ENCODE assay signal across 13 cellular contexts in the genomic region with DNA sequence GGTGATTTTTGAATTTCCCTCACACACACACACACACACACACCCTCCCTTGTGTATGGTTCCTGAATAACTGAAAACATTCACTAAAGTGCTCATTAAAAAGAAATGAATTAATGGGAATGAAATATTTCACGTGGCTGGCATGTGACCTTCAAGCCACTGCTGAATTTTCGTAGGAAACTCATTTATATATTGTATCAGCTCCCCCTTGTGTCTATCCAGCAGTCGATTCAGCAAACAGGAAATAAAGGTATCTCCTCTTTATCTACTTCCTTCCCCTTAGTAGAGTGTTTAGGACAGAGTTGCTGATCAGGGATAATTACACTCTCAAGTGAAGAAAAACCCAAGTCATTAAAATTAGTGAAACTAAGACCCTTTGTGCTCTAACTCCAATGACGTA.
DNase-seq lines count a peak whose midpoint lies in the region; ATAC-seq and TF ChIP-seq lines count a peak whose summit lies in the region.
"Had no signal": no experiment of that assay in that cellular context is flagged by ENCODE, and none has a peak within 500 bp of the region (broad histone marks: within the 10 kb centered on the region; RNA-seq: fewer than 3 reads in every experiment).

No MANE protein-coding gene starts in this region.

- no peak overlapping the region for H3K4me2 ChIP-seq in DND-41 (ENCODE audit: insufficient read depth, low read length)
- H3K4me2 ChIP-seq in Karpas-422 (ENCODE audit: low read depth, low read length, poor library complexity, severe bottlenecking) = no peak overlapping the region

- H3K36me3 ChIP-seq in DND-41 (ENCODE audit: insufficient read depth, low read length) (no peaks in the 10 kb centered on the region), Karpas-422 (ENCODE audit: insufficient read depth, low read length) (no peaks in the 10 kb centered on the region)
- H3K36me3 ChIP-seq: lower lobe of right lung, spleen had no signal

- H3K4me3 ChIP-seq in DND-41 (ENCODE audit: low read depth in 1 of 2, low read length in 2 of 2) (no peak overlapping the region), Karpas-422 (ENCODE audit: low read length) (no peak overlapping the region)
- H3K4me3 ChIP-seq: lower lobe of right lung, spleen had no signal

- H3K9me3 ChIP-seq in DND-41 (ENCODE audit: insufficient read depth, low read length, severe bottlenecking) = no peaks in the 10 kb centered on the region
- H3K9me3 ChIP-seq in Karpas-422 (ENCODE audit: low read length) = no peaks in the 10 kb centered on the region
- H3K9me3 ChIP-seq: lower lobe of right lung had no signal

- H3K9me2 ChIP-seq in Karpas-422 (replicated peaks; ENCODE audit: insufficient read depth, low read length) = no peaks in the 10 kb centered on the region; the same call in 1 of the 2 replicates

- H3K4me1 ChIP-seq in DND-41 (ENCODE audit: insufficient read depth, low read length) (no peaks in the 10 kb centered on the region), Karpas-422 (ENCODE audit: low read length) (no peaks in the 10 kb centered on the region)
- H3K4me1 ChIP-seq: lower lobe of right lung, spleen had no signal

- H3K79me2 ChIP-seq in DND-41 (ENCODE audit: insufficient read depth, low read length) (no peaks in the 10 kb centered on the region), Karpas-422 (ENCODE audit: low read length) (no peaks in the 10 kb centered on the region)

- no peaks in the 10 kb centered on the region for H3K27me3 ChIP-seq in DND-41 (ENCODE audit: insufficient read depth, low read length, poor library complexity)
- H3K27me3 ChIP-seq in Karpas-422 (ENCODE audit: low read length) = no peaks in the 10 kb centered on the region
- H3K27me3 ChIP-seq: spleen had no signal

- H3K27ac ChIP-seq in DND-41 (ENCODE audit: low read length) (no peak overlapping the region), Karpas-422 (ENCODE audit: low read length) (no peak overlapping the region)
- H3K27ac ChIP-seq: lower lobe of right lung, spleen had no signal

- no peaks in the 10 kb centered on the region for H4K20me1 ChIP-seq in DND-41 (ENCODE audit: insufficient read depth, low read length)
- H4K20me1 ChIP-seq in Karpas-422 (ENCODE audit: insufficient read depth, low read depth, low read length) = no peaks in the 10 kb centered on the region

- TF ChIP-seq CTCF in DND-41 (IDR thresholded peaks at IDR 0.05; ENCODE audit: borderline replicate concordance, extremely low read depth, low read length, poor library complexity, severe bottlenecking) = peak; percentile 17

- no peak for DNase-seq in DND-41
- peak; percentile 49 for DNase-seq in Karpas-422
- peak; percentile 10 for DNase-seq in iPS-NIHi7 (ENCODE audit: extremely low spot score)
- no peak for DNase-seq in NCI-H128 (lab: John Stamatoyannopoulos, UW; ENCODE audit: unreplicated experiment)
- DNase-seq in activated T-cell treated with anti-CD3 and anti-CD28 coated beads for 4 hours = no peak
- no peak for DNase-seq in G401 (ENCODE audit: low spot score)
- DNase-seq: activated CD4-positive, alpha-beta memory T cell treated with anti-CD3 and anti-CD28 coated beads, Interleukin-2, amount 10 ng/mL, durations not matched to agents 7 days and 5 days; CD4-positive, alpha-beta T cell; effector memory CD8-positive, alpha-beta T cell; lower lobe of right lung; spleen had no signal

- H2AFZ ChIP-seq in DND-41 (ENCODE audit: low read depth, low read length) (no peak overlapping the region), Karpas-422 (ENCODE audit: low read length) (no peak overlapping the region)

- no peak overlapping the region for H3K9ac ChIP-seq in DND-41 (ENCODE audit: low read depth, low read length)
- H3K9ac ChIP-seq in Karpas-422 (ENCODE audit: low read length) = no peak overlapping the region

- in situ Hi-C loops in G401 (cut with HindIII; ENCODE audit: low sequenced_read_pairs) = no loop called here

- ATAC-seq in DND-41 (ENCODE audit: insufficient read depth, low read depth) (no peak), SK-N-SH treated with all-trans-retinoic acid at 6 μM for 48 hours (peak; percentile 40; the same call in 1 of the 3 replicates), HG03457 (IDR thresholded peaks at IDR 0.05; ENCODE audit: unreplicated experiment) (no peak)
- ATAC-seq: effector memory CD8-positive, alpha-beta T cell; lower lobe of right lung had no signal

TF ChIP-seq in SK-N-SH treated with all-trans-retinoic acid at 6 μM for 48 hours, 23 proteins besides CTCF, POLR2A, EP300 and RAD21:
- TF ChIP-seq BACH2 (CRISPR knock-in tag; IDR thresholded peaks at IDR 0.05; ENCODE audit: borderline replicate concordance) (no peak), ARNTL (CRISPR knock-in tag; IDR thresholded peaks at IDR 0.05; ENCODE audit: borderline replicate concordance, low read depth) (no peak), ZNF8 (CRISPR knock-in tag; IDR thresholded peaks at IDR 0.05) (no peak), OSR1 (CRISPR knock-in tag; IDR thresholded peaks at IDR 0.05) (no peak), ZNF565 (CRISPR knock-in tag; conservative IDR thresholded peaks at IDR 0.05; ENCODE audit: low read depth) (no peak), ZNF70 (CRISPR knock-in tag; IDR thresholded peaks at IDR 0.05) (no peak), RARB (CRISPR knock-in tag; IDR thresholded peaks at IDR 0.05) (no peak)
- TF ChIP-seq, protein P1, sequence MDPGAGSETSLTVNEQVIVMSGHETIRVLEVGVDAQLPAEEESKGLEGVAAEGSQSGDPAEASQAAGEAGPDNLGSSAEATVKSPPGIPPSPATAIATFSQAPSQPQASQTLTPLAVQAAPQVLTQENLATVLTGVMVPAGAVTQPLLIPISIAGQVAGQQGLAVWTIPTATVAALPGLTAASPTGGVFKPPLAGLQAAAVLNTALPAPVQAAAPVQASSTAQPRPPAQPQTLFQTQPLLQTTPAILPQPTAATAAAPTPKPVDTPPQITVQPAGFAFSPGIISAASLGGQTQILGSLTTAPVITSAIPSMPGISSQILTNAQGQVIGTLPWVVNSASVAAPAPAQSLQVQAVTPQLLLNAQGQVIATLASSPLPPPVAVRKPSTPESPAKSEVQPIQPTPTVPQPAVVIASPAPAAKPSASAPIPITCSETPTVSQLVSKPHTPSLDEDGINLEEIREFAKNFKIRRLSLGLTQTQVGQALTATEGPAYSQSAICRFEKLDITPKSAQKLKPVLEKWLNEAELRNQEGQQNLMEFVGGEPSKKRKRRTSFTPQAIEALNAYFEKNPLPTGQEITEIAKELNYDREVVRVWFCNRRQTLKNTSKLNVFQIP (CRISPR knock-in tag; IDR thresholded peaks at IDR 0.05; ENCODE audit: borderline replicate concordance, low read depth) = no peak
- TF ChIP-seq, protein P2, sequence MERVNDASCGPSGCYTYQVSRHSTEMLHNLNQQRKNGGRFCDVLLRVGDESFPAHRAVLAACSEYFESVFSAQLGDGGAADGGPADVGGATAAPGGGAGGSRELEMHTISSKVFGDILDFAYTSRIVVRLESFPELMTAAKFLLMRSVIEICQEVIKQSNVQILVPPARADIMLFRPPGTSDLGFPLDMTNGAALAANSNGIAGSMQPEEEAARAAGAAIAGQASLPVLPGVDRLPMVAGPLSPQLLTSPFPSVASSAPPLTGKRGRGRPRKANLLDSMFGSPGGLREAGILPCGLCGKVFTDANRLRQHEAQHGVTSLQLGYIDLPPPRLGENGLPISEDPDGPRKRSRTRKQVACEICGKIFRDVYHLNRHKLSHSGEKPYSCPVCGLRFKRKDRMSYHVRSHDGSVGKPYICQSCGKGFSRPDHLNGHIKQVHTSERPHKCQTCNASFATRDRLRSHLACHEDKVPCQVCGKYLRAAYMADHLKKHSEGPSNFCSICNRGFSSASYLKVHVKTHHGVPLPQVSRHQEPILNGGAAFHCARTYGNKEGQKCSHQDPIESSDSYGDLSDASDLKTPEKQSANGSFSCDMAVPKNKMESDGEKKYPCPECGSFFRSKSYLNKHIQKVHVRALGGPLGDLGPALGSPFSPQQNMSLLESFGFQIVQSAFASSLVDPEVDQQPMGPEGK (CRISPR knock-in tag; IDR thresholded peaks at IDR 0.05; ENCODE audit: borderline replicate concordance) = no peak
TF ChIP-seq in SK-N-SH treated with all-trans-retinoic acid at 6 μM for 48 hours: peak in this region for 0.

Comparison
In these comparisons a context has a peak if more than half of its experiments do, and no peak if none do; other contexts are left out.
1. DNase-seq: peak in Karpas-422 (single experiment) and iPS-NIHi7 (single experiment); none in DND-41 (single experiment), NCI-H128 (single experiment), activated T-cell treated with anti-CD3 and anti-CD28 coated beads for 4 hours (single experiment) and G401 (single experiment).